12 cellular contexts compared by ENCODE assay signal in genomic region chr12:11067514-11067913, GRCh38. TPM values are rescaled to one million over a fixed set of nuclear protein-coding genes. Genes with fewer than 3 reads are reported as not detected.
A peak's percentile ranks its signal among the peaks of the same experiment; 100 is the strongest.
DNase-seq lines count a peak whose midpoint lies in the region; ATAC-seq and TF ChIP-seq lines count a peak whose summit lies in the region.
"Had no signal": no experiment of that assay in that cellular context is flagged by ENCODE, and none has a peak within 500 bp of the region (broad histone marks: within the 10 kb centered on the region; RNA-seq: fewer than 3 reads in every experiment).

No MANE protein-coding gene starts in this region.

- no peaks in the 10 kb centered on the region for H3K27me3 ChIP-seq in fibroblast of lung (ENCODE audit: control insufficient read depth, insufficient read depth, low read length)
- H3K27me3 ChIP-seq in WERI-Rb-1 (ENCODE audit: insufficient read depth, low read depth, severe bottlenecking), result no peaks in the 10 kb centered on the region

- no peak overlapping the region for H2AFZ ChIP-seq in fibroblast of lung (ENCODE audit: low read length)

- H3K4me3 ChIP-seq in fibroblast of lung (replicated peaks in 1 of 4; ENCODE audit: control extremely low read depth in 1 of 4, insufficient read depth in 1 of 4, low read depth in 3 of 4, low read length in 4 of 4) (no peak overlapping the region), WERI-Rb-1 (ENCODE audit: low read depth, low read length) (no peak overlapping the region)
- H3K4me3 ChIP-seq: SK-N-MC had no signal

- DNase-seq in EL, result peak; percentile 10
- DNase-seq in NCI-H446 treated with DMSO at 0.1 percent for 48 hours (lab: John Stamatoyannopoulos, UW), result peak; percentile 40
- DNase-seq in fibroblast of lung (ENCODE audit: low read depth in 2 of 2), result peak; percentile 15 to 57
- peak; percentile 68 for DNase-seq in myocyte (ENCODE audit: low read depth)
- DNase-seq in WERI-Rb-1, result no peak
- DNase-seq in activated CD4-positive, CD25-positive, alpha-beta regulatory T cell treated with anti-CD3 and anti-CD28 coated beads, Interleukin-2, amount 50 U/mL, for 72 hours, result no peak
- DNase-seq: effector memory CD4-positive, alpha-beta T cell; kidney glomerular epithelial cell; natural killer cell had no signal

- H3K27ac ChIP-seq in fibroblast of lung (ENCODE audit: insufficient read depth, low read length) (no peak overlapping the region), WERI-Rb-1 (no peak overlapping the region)
- H3K27ac ChIP-seq: C4-2B, SK-N-MC had no signal

- TF ChIP-seq CTCF in fibroblast of lung (conservative IDR thresholded peaks at IDR 0.05 in 1 of 2, IDR thresholded peaks at IDR 0.05 in 1 of 2; ENCODE audit: low read depth in 1 of 2, low read length in 2 of 2), result no peak
- no peak for TF ChIP-seq CTCF in WERI-Rb-1 (IDR thresholded peaks at IDR 0.05; ENCODE audit: low read depth, low read length)

- H3K4me1 ChIP-seq in fibroblast of lung (ENCODE audit: control insufficient read depth, extremely low read depth, insufficient read depth, low read length), result no peaks in the 10 kb centered on the region

- H4K20me1 ChIP-seq in fibroblast of lung (ENCODE audit: control insufficient read depth, extremely low read depth, insufficient read depth, low read length), result no peaks in the 10 kb centered on the region

- H3K4me2 ChIP-seq in fibroblast of lung (ENCODE audit: extremely low read depth, insufficient read depth, low read length), result no peak overlapping the region

- H3K9ac ChIP-seq in fibroblast of lung (ENCODE audit: insufficient read depth, low read length), result no peak overlapping the region

- no peaks in the 10 kb centered on the region for H3K79me2 ChIP-seq in fibroblast of lung (ENCODE audit: control insufficient read depth, insufficient read depth, low read length)

- no peak for ATAC-seq in activated CD4-positive, CD25-positive, alpha-beta regulatory T cell treated with anti-CD3 and anti-CD28 coated beads, Interleukin-2, amount 50 U/mL, for 24 hours
- ATAC-seq: natural killer cell had no signal

- H3K36me3 ChIP-seq in fibroblast of lung (ENCODE audit: control insufficient read depth, insufficient read depth, low read length) (no peaks in the 10 kb centered on the region), WERI-Rb-1 (no peaks in the 10 kb centered on the region)

- no peaks in the 10 kb centered on the region for H3K9me3 ChIP-seq in fibroblast of lung (ENCODE audit: control insufficient read depth, insufficient read depth, low read depth, low read length)
- H3K9me3 ChIP-seq in WERI-Rb-1 (ENCODE audit: severe bottlenecking), result no peaks in the 10 kb centered on the region

RNA-seq across cellular contexts. Expression of gene TAS2R46, which starts 5.4 kb away (rescaled TPM):
- 1.5 and 2.0 TPM in 2 replicates for total RNA-seq in fibroblast of lung
- polyA plus RNA-seq in fibroblast of lung, result not detected in 2 replicates
- polyA plus RNA-seq in fibroblast of lung (2012), result not detected in 2 replicates
- polyA minus RNA-seq in fibroblast of lung (ENCODE audit: low replicate concordance), result not detected in 2 replicates
- total RNA-seq in myocyte, result 0.62 TPM in 1 of 2 replicates, not detected in the other
- 0.09 TPM for polyA plus RNA-seq in myocyte (2012)

RNA-seq across cellular contexts. Expression of gene TAS2R43, which starts 24.6 kb away (rescaled TPM):
- total RNA-seq in fibroblast of lung (0.99 and 1.0 TPM in 2 replicates), myocyte (0.48 TPM in 1 of 2 replicates, not detected in the other)
- polyA plus RNA-seq in fibroblast of lung, result not detected in 2 replicates
- polyA plus RNA-seq in fibroblast of lung (2012), result not detected in 2 replicates
- not detected in 2 replicates for polyA minus RNA-seq in fibroblast of lung (ENCODE audit: low replicate concordance)
- polyA plus RNA-seq in myocyte (2012), result 0.10 TPM

RNA-seq across cellular contexts. Expression of gene TAS2R31, which starts 36.3 kb away (rescaled TPM):
- total RNA-seq in fibroblast of lung (2.6 and 3.6 TPM in 2 replicates), myocyte (0.99 and 2.2 TPM in 2 replicates)
- polyA plus RNA-seq in fibroblast of lung, result 0.15 and 0.73 TPM in 2 replicates
- polyA plus RNA-seq in fibroblast of lung (2012), result 0.18 and 0.26 TPM in 2 replicates
- not detected in 2 replicates for polyA minus RNA-seq in fibroblast of lung (ENCODE audit: low replicate concordance)
- polyA plus RNA-seq in myocyte (2012), result 0.42 TPM

RNA-seq across cellular contexts. Expression of gene TAS2R19, which starts 45.1 kb away (rescaled TPM):
- total RNA-seq in fibroblast of lung (3.1 and 5.3 TPM in 2 replicates), myocyte (1.7 and 2.0 TPM in 2 replicates)
- 0.10 and 0.49 TPM in 2 replicates for polyA plus RNA-seq in fibroblast of lung
- polyA plus RNA-seq in fibroblast of lung (2012), result 0.35 TPM in 1 of 2 replicates, not detected in the other
- 0.43 TPM in 1 of 2 replicates, not detected in the other for polyA minus RNA-seq in fibroblast of lung (ENCODE audit: low replicate concordance)
- polyA plus RNA-seq in myocyte (2012), result 0.38 TPM

Comparison
In these comparisons a context has a peak if more than half of its experiments do, and no peak if none do; other contexts are left out.
1. DNase-seq: peak in EL (single experiment), NCI-H446 treated with DMSO at 0.1 percent for 48 hours (single experiment), fibroblast of lung (2 of 2) and myocyte (single experiment); none in WERI-Rb-1 (single experiment) and activated CD4-positive, CD25-positive, alpha-beta regulatory T cell treated with anti-CD3 and anti-CD28 coated beads, Interleukin-2, amount 50 U/mL, for 72 hours (single experiment).